ENCODE assay signal across 8 cellular contexts in genomic region chr19:1406818-1407661, GRCh38. TPM values are rescaled to one million over a fixed set of nuclear protein-coding genes. Genes with fewer than 3 reads are reported as not detected.
DNase-seq lines count a peak whose midpoint lies in the region; ATAC-seq and TF ChIP-seq lines count a peak whose summit lies in the region.

Gene DAZAP1, plus strand, starts transcription at chr19:1407586. Its CDS starts 188 bp downstream, at chr19:1407774.

- TF ChIP-seq CTCF in GM12875 (IDR thresholded peaks at IDR 0.05; ENCODE audit: borderline replicate concordance, insufficient read depth, low read depth, low read length) (peak; percentile 48; the same call in 1 of the 2 replicates), adrenal gland (IDR thresholded peaks at IDR 0.05) (peak in 5 of 6 experiments; percentile 42 to 65 (median 45)), heart right ventricle (IDR thresholded peaks at IDR 0.05) (peak in 6 of 9 donors; percentile 24 to 45 (median 36)), upper lobe of right lung (IDR thresholded peaks at IDR 0.05) (peak; percentile 46)

- H3K9me3 ChIP-seq in adrenal gland (replicated peaks in 1 of 3) (no peaks in the 10 kb centered on the region), heart right ventricle (no peaks in the 10 kb centered on the region), upper lobe of right lung (no peaks in the 10 kb centered on the region)

- POLR2A ChIA-PET in T-cell (lab: Charles Lee), result no interaction called here

- peaks cover 42 to 47% (median 47%) of the 10 kb centered on the region in 3 donors for H3K4me1 Mint-ChIP-seq in T-cell

- CTCF ChIA-PET in T-cell (lab: Charles Lee), result no interaction called here

- WGBS in adrenal gland, 4 donors, result 0 to 1% (median 0%) methylated on average over 1 to 103 of the region's 103 CpGs
- WGBS in heart right ventricle, 2 donors, result 0 to 1% methylated on average over 62 to 99 of the region's 103 CpGs

- H3K4me3 ChIP-seq in GM12875 (ENCODE audit: low read depth, low read length) (peak within 1 kb of the TSS; percentile 96), adrenal gland (peak within 1 kb of the TSS; percentile 40 to 99 (median 78)), heart right ventricle (peak within 1 kb of the TSS; percentile 68 to 100 (median 99)), upper lobe of right lung (peak within 1 kb of the TSS; percentile 94)

- H3K27ac ChIP-seq in adrenal gland, result peak within 1 kb of the TSS; percentile 40 to 99 (median 94)
- peak within 1 kb of the TSS; percentile 93 to 99 (median 98) for H3K27ac ChIP-seq in heart right ventricle
- H3K27ac ChIP-seq in upper lobe of right lung, result peak within 1 kb of the TSS; percentile 95

- H3K27ac Mint-ChIP-seq in T-cell, result peak within 1 kb of the TSS; percentile 78 to 79

- ATAC-seq in HG02840 (IDR thresholded peaks at IDR 0.05; ENCODE audit: low FRiP score, unreplicated experiment), result peak; percentile 73
- ATAC-seq in T-cell (replicated peaks in 1 of 4), result peak; percentile 76 to 87 (median 81)
- ATAC-seq in heart right ventricle, result peak; percentile 87 to 94 (median 92)
- ATAC-seq in upper lobe of right lung, result peak; percentile 92

- DNase-seq in NCI-H1436 treated with DMSO at 0.1 percent for 48 hours (lab: John Stamatoyannopoulos, UW), result peak; percentile 73
- peak; percentile 95 to 100 (median 99) for DNase-seq in T-cell
- peak; percentile 98 to 99 (median 99) for DNase-seq in adrenal gland
- peak; percentile 99 to 100 for DNase-seq in heart right ventricle
- peak; percentile 100 for DNase-seq in posterior vena cava (ENCODE audit: low spot score)
- peak; percentile 100 for DNase-seq in upper lobe of right lung

- H3K4me1 ChIP-seq in adrenal gland (replicated peaks in 1 of 2) (peaks cover 28 to 31% of the 10 kb centered on the region in 2 donors), heart right ventricle (peaks cover 29 to 61% (median 41%) of the 10 kb centered on the region in 9 donors), upper lobe of right lung (peaks cover 37% of the 10 kb centered on the region)

- intact Hi-C loops in adrenal gland (cut with DNase I), result no loop called here
- intact Hi-C loops in heart right ventricle (cut with DNase I), result loop anchor here in 4 of 10 donors (2.0 to 10.0 kb wide), 2 partner anchors 24 to 132 kb away; partner anchors contain the start of genes FAM174C (in 3 of the 4) and NDUFS7 (in 1 of the 4)
- intact Hi-C loops in posterior vena cava (cut with DNase I), result loop anchor here in 1 of 2 donors (10.0 kb wide), 1 partner anchor 122 kb away; the partner anchor contains the start of gene EFNA2
- intact Hi-C loops in upper lobe of right lung (cut with DNase I), result no loop called here

- H3K36me3 ChIP-seq in adrenal gland (replicated peaks in 1 of 2) (no peaks in the 10 kb centered on the region), heart right ventricle (peaks cover 0 to 10% (median 0%) of the 10 kb centered on the region in 9 donors), upper lobe of right lung (no peaks in the 10 kb centered on the region)

- no peaks in the 10 kb centered on the region for H3K9me3 Mint-ChIP-seq in T-cell

- peak within 1 kb of the TSS; percentile 91 to 95 (median 94) for H3K4me3 Mint-ChIP-seq in T-cell

- peaks cover 8% of the 10 kb centered on the region for H3K36me3 Mint-ChIP-seq in T-cell

- H3K27me3 ChIP-seq in adrenal gland (no peaks in the 10 kb centered on the region), heart right ventricle (peaks cover 0 to 19% (median 0%) of the 10 kb centered on the region in 7 donors), upper lobe of right lung (peaks cover 4% of the 10 kb centered on the region)

- peaks cover 4% of the 10 kb centered on the region in 2 donors for H3K27me3 Mint-ChIP-seq in T-cell

- peak; percentile 37 to 62 for TF ChIP-seq POLR2A in adrenal gland (IDR thresholded peaks at IDR 0.05)

RNA-seq across cellular contexts. Expression of gene DAZAP1, which starts in this region (rescaled TPM):
- 100 to 1,000 TPM; 153 to 170 (median 161) TPM for total RNA-seq in T-cell
- 10 to 100 TPM; 11.5 to 87.5 (median 43.8) TPM for total RNA-seq in adrenal gland
- polyA plus RNA-seq in adrenal gland, result 100 to 1,000 TPM in 1 of 3 donors, 10 to 100 TPM in 2; 60.0 to 117 (median 77.5) TPM
- 100 to 1,000 TPM in 2 of 10 donors, 10 to 100 TPM in 8; 56.7 to 111 (median 73.8) TPM for total RNA-seq in heart right ventricle
- 10 to 100 TPM; 82.6 to 91.3 TPM for polyA plus RNA-seq in heart right ventricle
- 10 to 100 TPM; 59.7 to 75.8 TPM for total RNA-seq in posterior vena cava
- 98.7 TPM for total RNA-seq in upper lobe of right lung

Comparison
In these comparisons a context has a peak if more than half of its experiments do, and no peak if none do; other contexts are left out.
1. Peak in every context shown above with its lines: DNase-seq, ATAC-seq, H3K4me3 ChIP-seq and H3K27ac ChIP-seq.